ENCODE assay signal across 8 cellular contexts in genomic region chr17:7234100-7235012, GRCh38. TPM values are rescaled to one million over a fixed set of nuclear protein-coding genes. Genes with fewer than 3 reads are reported as not detected.
DNase-seq lines count a peak whose midpoint lies in the region; ATAC-seq and TF ChIP-seq lines count a peak whose summit lies in the region.

TSS of gene DVL2 (minus strand) at chr17:7234517. CDS start at chr17:7234262, 255 bp downstream.

- no peaks in the 10 kb centered on the region for H3K9me3 ChIP-seq in Caco-2
- no peaks in the 10 kb centered on the region for H3K9me3 ChIP-seq in IMR-90 (ENCODE audit: control insufficient read depth, insufficient read depth, low read length)
- H3K9me3 ChIP-seq in PC-9 (ENCODE audit: insufficient read depth, low read depth): no peaks in the 10 kb centered on the region
- no peaks in the 10 kb centered on the region for H3K9me3 ChIP-seq in mucosa of descending colon

- in situ Hi-C loops in IMR-90 (cut with MboI; ENCODE audit: low sequenced_read_pairs): loop anchor here (25.0 kb wide), 1 partner anchor 928 kb away; the partner anchor contains the start of genes PER1 and VAMP2

- peaks cover 53% of the 10 kb centered on the region for H4K20me1 ChIP-seq in IMR-90 (ENCODE audit: insufficient read depth, low read length)
- H4K20me1 ChIP-seq in PC-9 (ENCODE audit: insufficient read depth): peaks cover 32% of the 10 kb centered on the region

- peaks cover 86% of the 10 kb centered on the region for H3K79me2 ChIP-seq in PC-9 (ENCODE audit: low read depth)

- H3K79me1 ChIP-seq in IMR-90 (ENCODE audit: low read depth in 1 of 2, low read length in 2 of 2): peaks cover 15 to 78% of the 10 kb centered on the region in 2 experiments

- peak within 1 kb of the TSS; percentile 86 for H3K56ac ChIP-seq in IMR-90 (ENCODE audit: extremely low read depth, insufficient read depth, low read length)

- H3K4me3 ChIP-seq in Caco-2 (ENCODE audit: low read depth, low read length) (peak within 1 kb of the TSS; percentile 65), IMR-90 (ENCODE audit: insufficient read depth, low read depth, low read length) (peak within 1 kb of the TSS; percentile 94), PC-9 (peak within 1 kb of the TSS; percentile 82), epithelial cell of esophagus (ENCODE audit: low read length) (peak within 1 kb of the TSS; percentile 76), mucosa of descending colon (peak within 1 kb of the TSS; percentile 52)

- no peak; the same call in 1 of the 2 replicates for TF ChIP-seq POLR2A in IMR-90 (IDR thresholded peaks at IDR 0.05; ENCODE audit: low read depth, low read length)

- no peaks in the 10 kb centered on the region for H3K9me2 ChIP-seq in PC-9 (ENCODE audit: insufficient read depth)

- H3K36me3 ChIP-seq in Caco-2 (ENCODE audit: control insufficient read depth, insufficient read depth, low read length): no peaks in the 10 kb centered on the region; the same call in none of the 2 replicates
- H3K36me3 ChIP-seq in IMR-90 (ENCODE audit: control insufficient read depth, insufficient read depth, low read length): peaks cover 36% of the 10 kb centered on the region
- H3K36me3 ChIP-seq in PC-9 (ENCODE audit: low read depth): peaks cover 36% of the 10 kb centered on the region
- no peaks in the 10 kb centered on the region for H3K36me3 ChIP-seq in mucosa of descending colon (ENCODE audit: low read depth)

- H2AK9ac ChIP-seq in IMR-90 (replicated peaks; ENCODE audit: low read depth, low read length, poor library complexity): peak within 1 kb of the TSS; percentile 99

- peak within 1 kb of the TSS; percentile 90 for H4K5ac ChIP-seq in IMR-90 (ENCODE audit: low read depth, low read length)

- peaks cover 13% of the 10 kb centered on the region for H3K4me1 Mint-ChIP-seq in Caco-2 (ENCODE audit: low read depth, unreplicated experiment)

- peak within 1 kb of the TSS; percentile 69 to 87 for H4K8ac ChIP-seq in IMR-90 (ENCODE audit: low read depth in 2 of 2, low read length in 2 of 2)

- no peaks in the 10 kb centered on the region for H3K27me3 ChIP-seq in Caco-2 (replicated peaks; ENCODE audit: control insufficient read depth, insufficient read depth, low read length)
- H3K27me3 ChIP-seq in IMR-90 (ENCODE audit: control insufficient read depth, insufficient read depth, low read length): no peaks in the 10 kb centered on the region
- no peaks in the 10 kb centered on the region for H3K27me3 ChIP-seq in PC-9 (ENCODE audit: insufficient read depth, low read depth)

- peak within 1 kb of the TSS; percentile 77 for H3K18ac ChIP-seq in IMR-90 (ENCODE audit: low read depth, low read length)

- peaks cover 9% of the 10 kb centered on the region for H3K9me1 ChIP-seq in IMR-90 (ENCODE audit: insufficient read depth, low read length)

- H3K9ac ChIP-seq in IMR-90 (ENCODE audit: low read depth, low read length): peak within 1 kb of the TSS; percentile 99

- dilution Hi-C loops in IMR-90 (cut with HindIII; ENCODE audit: low sequenced_read_pairs, unreplicated experiment): no loop called here

- no peak within 1 kb of the TSS for H2BK20ac ChIP-seq in IMR-90 (ENCODE audit: low read depth, low read length)

- H3K4me3 Mint-ChIP-seq in Caco-2 (ENCODE audit: unreplicated experiment): peak within 1 kb of the TSS; percentile 93

- TF ChIP-seq CTCF in Caco-2 (IDR thresholded peaks at IDR 0.05; ENCODE audit: insufficient read depth in 1 of 2, low read depth in 1 of 2, low read length in 1 of 2, severe bottlenecking in 1 of 2, unreplicated experiment in 1 of 2) (no peak), IMR-90 (conservative IDR thresholded peaks at IDR 0.05; ENCODE audit: low read depth, low read length) (no peak), PC-9 (conservative IDR thresholded peaks at IDR 0.05) (no peak), epithelial cell of esophagus (IDR thresholded peaks at IDR 0.05; ENCODE audit: insufficient read depth, low read depth, low read length, missing control alignments) (no peak), mucosa of descending colon (IDR thresholded peaks at IDR 0.05) (no peak)

- no peaks in the 10 kb centered on the region for H3K27me3 Mint-ChIP-seq in Caco-2 (ENCODE audit: insufficient read depth, unreplicated experiment)

- peak within 1 kb of the TSS; percentile 40; the same call in 1 of the 2 replicates for H2BK120ac ChIP-seq in IMR-90 (ENCODE audit: low read depth, low read length)

- H3K23ac ChIP-seq in IMR-90 (ENCODE audit: low read depth, low read length): peak within 1 kb of the TSS; percentile 99

- CTCF ChIA-PET in Caco-2 (lab: Charles Lee) (interaction anchor here (0.9 kb wide), 1 partner anchor 14 kb away, joined by 3 read pairs; no protein-coding TSS in a partner anchor), IMR-90 (lab: Yijun Ruan, JAX) (no interaction called here), PC-9 (lab: Charles Lee) (no interaction called here)

- POLR2A ChIA-PET in Caco-2 (lab: Charles Lee) (interaction anchor here (0.5 to 1.2 kb wide), 3 partner anchors 15 to 1905 kb away, joined by 4 to 6 read pairs (median 5); partner anchors contain the start of genes ACADVL and DLG4), IMR-90 (lab: Charles Lee; ENCODE audit: unreplicated experiment) (interaction anchor here (1.0 kb wide), 2 partner anchors 10 to 13 kb away, joined by 3 to 4 read pairs; no protein-coding TSS in a partner anchor), PC-9 (lab: Charles Lee; ENCODE audit: unreplicated experiment) (interaction anchor here (0.6 to 1.5 kb wide), 3 partner anchors 14 to 393 kb away, joined by 4 to 10 read pairs (median 5); partner anchors contain the start of genes ACADVL, DLG4 and SAT2)

- H3F3A ChIP-seq in PC-9 (ENCODE audit: insufficient read depth, low read depth): peaks cover 37% of the 10 kb centered on the region

- peak within 1 kb of the TSS; percentile 98 for H3K4ac ChIP-seq in IMR-90 (ENCODE audit: low read depth, low read length)

- intact Hi-C loops in Caco-2 (cut with micrococcal nuclease; ENCODE audit: unreplicated experiment): no loop called here
- intact Hi-C loops in IMR-90 (cut with micrococcal nuclease): loop anchor here (2.0 to 5.0 kb wide), 2 partner anchors 14 to 63 kb away; no protein-coding TSS in a partner anchor
- intact Hi-C loops in PC-9 (cut with micrococcal nuclease; ENCODE audit: unreplicated experiment): no loop called here
- intact Hi-C loops in mucosa of descending colon (cut with DNase I, micrococcal nuclease): no loop called here

- H2BK15ac ChIP-seq in IMR-90 (ENCODE audit: low read depth, low read length): 0 out of 3 replicates have a peak within 1 kb of the TSS, but pooled peaks have one; percentile 2

- WGBS in IMR-90 (ENCODE audit: extremely low coverage in 2 of 2, insufficient read length in 1 of 2), 2 experiments: 1% methylated on average over 19 of the region's 74 CpGs; no CpG with 5 or more reads in 1 of the 2 experiments

- DNase-seq in Caco-2: peak; percentile 88 to 91
- DNase-seq in IMR-90: peak; percentile 94
- peak; percentile 78 to 95 for DNase-seq in PC-9
- peak; percentile 91 for DNase-seq in activated T-cell treated with anti-CD3 and anti-CD28 coated beads for 48 hours (ENCODE audit: low read depth)
- peak; percentile 96 for DNase-seq in epithelial cell of esophagus (ENCODE audit: low read depth)
- peak; percentile 96 to 98 (median 97) for DNase-seq in mucosa of descending colon
- DNase-seq in stimulated activated CD8-positive, alpha-beta memory T cell treated with anti-CD3 and anti-CD28 coated beads, Interleukin-4, amount 100 ng/mL, for 1 hour (ENCODE audit: low read depth in 2 of 2, low spot score in 1 of 2): peak; percentile 79 to 90

- H3K4me1 ChIP-seq in Caco-2 (no peaks in the 10 kb centered on the region), IMR-90 (ENCODE audit: control insufficient read depth, insufficient read depth, low read length) (peaks cover 5% of the 10 kb centered on the region), PC-9 (replicated peaks; ENCODE audit: insufficient read depth) (peaks cover 38% of the 10 kb centered on the region), mucosa of descending colon (ENCODE audit: low read depth) (peaks cover 31% of the 10 kb centered on the region)

- H2AFZ ChIP-seq in IMR-90 (replicated peaks; ENCODE audit: low read length, poor library complexity) (peak within 1 kb of the TSS; percentile 97), PC-9 (peak within 1 kb of the TSS; percentile 91)

- peak within 1 kb of the TSS; percentile 92 for H2BK5ac ChIP-seq in IMR-90 (ENCODE audit: low read depth, low read length, poor library complexity, severe bottlenecking)

- H3K9me3 Mint-ChIP-seq in Caco-2 (ENCODE audit: unreplicated experiment): no peaks in the 10 kb centered on the region

- H3K27ac ChIP-seq in IMR-90 (ENCODE audit: insufficient read depth, low read length) (peak within 1 kb of the TSS; percentile 92), PC-9 (peak within 1 kb of the TSS; percentile 57)

- H3K14ac ChIP-seq in IMR-90 (replicated peaks; ENCODE audit: low read depth, low read length): peak within 1 kb of the TSS; percentile 99

- H2AK5ac ChIP-seq in IMR-90 (ENCODE audit: low read depth, low read length): peak within 1 kb of the TSS; percentile 97

- BruUV-seq in Caco-2 (replicated peaks; lab: Mats Ljungman, UMichigan) (TSS peak; percentile 31), IMR-90 (replicated peaks; lab: Mats Ljungman, UMichigan) (no TSS peak), PC-9 (replicated peaks; lab: Mats Ljungman, UMichigan) (no TSS peak)

- peak within 1 kb of the TSS; percentile 91 for H4K91ac ChIP-seq in IMR-90 (ENCODE audit: insufficient read depth, low read depth, low read length)

- peak within 1 kb of the TSS; percentile 97 for H3K4me2 ChIP-seq in IMR-90 (ENCODE audit: low read depth, low read length)
- H3K4me2 ChIP-seq in PC-9: peak within 1 kb of the TSS; percentile 97

- no peak for TF ChIP-seq RAD21 in IMR-90 (IDR thresholded peaks at IDR 0.05; ENCODE audit: low read length)

- peak within 1 kb of the TSS; percentile 85 for H3K27ac Mint-ChIP-seq in Caco-2 (ENCODE audit: unreplicated experiment)

- peaks cover 76% of the 10 kb centered on the region for H3K36me3 Mint-ChIP-seq in Caco-2 (ENCODE audit: insufficient read depth, unreplicated experiment)

- ATAC-seq in GM21447 (IDR thresholded peaks at IDR 0.05; ENCODE audit: unreplicated experiment): peak; percentile 39
- peak; percentile 52 for ATAC-seq in IMR-90 (ENCODE audit: low read depth)
- ATAC-seq in mucosa of descending colon: peak; percentile 70

TF ChIP-seq in IMR-90, 13 proteins besides CTCF, POLR2A, EP300 and RAD21 (continues in another document):
- TF ChIP-seq BHLHE40 (IDR thresholded peaks at IDR 0.05; ENCODE audit: low read depth, low read length) (peak; percentile 95), NFE2L2 (IDR thresholded peaks at IDR 0.05; ENCODE audit: low read depth, low read length) (no peak)

RNA-seq across cellular contexts. Expression of gene DVL2, which starts in this region (rescaled TPM):
- total RNA-seq in Caco-2 (2022) (38.3 and 41.3 TPM in 2 replicates), IMR-90 (2012; rRNA removed) (20.3 and 21.3 TPM in 2 replicates), PC-9 (2021) (77.9 and 86.8 TPM in 2 replicates), mucosa of descending colon (10 to 100 TPM; 33.4 to 52.0 (median 36.0) TPM)
- polyA plus RNA-seq in IMR-90 (2012; rRNA removed): 10.5 and 11.8 TPM in 2 replicates
- 5.9 and 9.6 TPM in 2 replicates for polyA plus RNA-seq in IMR-90 (2012; cell fraction: cytosol; rRNA removed)
- 14.5 and 26.4 TPM in 2 replicates for polyA plus RNA-seq in IMR-90 (2012; cell fraction: nucleus; rRNA removed; ENCODE audit: low replicate concordance)

Comparison
In these comparisons a context has a peak if more than half of its experiments do, and no peak if none do; other contexts are left out.
1. Peak in every context shown above with its lines: DNase-seq, ATAC-seq, H3K4me3 ChIP-seq and H3K27ac ChIP-seq.